In the genomic region with DNA sequence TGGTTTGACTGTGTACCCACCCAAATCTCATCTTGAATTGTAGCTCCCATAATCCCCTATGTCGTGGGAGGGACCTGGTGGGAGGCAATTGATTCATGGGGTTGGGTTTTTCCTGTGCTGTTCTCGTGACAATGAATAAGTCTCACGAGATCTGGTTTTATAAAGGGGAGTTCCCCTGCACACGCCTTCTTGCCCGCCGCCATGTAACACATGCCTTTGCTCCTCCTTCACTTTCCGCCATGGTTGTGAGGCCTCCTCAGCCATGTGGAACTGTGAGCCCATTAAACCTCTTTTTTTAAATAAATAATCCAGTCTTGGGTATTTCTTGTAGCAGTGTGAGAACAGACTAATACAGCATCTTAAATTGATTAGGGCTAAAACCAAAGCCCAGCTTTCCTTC, we compare ENCODE assay signal across 30 cellular contexts.
"Had no signal": no experiment of that assay in that cellular context is flagged by ENCODE, and none has a peak within 500 bp of the region (broad histone marks: within the 10 kb centered on the region; RNA-seq: fewer than 3 reads in every experiment).

No MANE protein-coding gene starts in this region.

- H3K27me3 ChIP-seq: neutrophil, ovary, right lobe of liver, sigmoid colon, spleen, stomach, thyroid gland, tibial nerve, upper lobe of left lung, vagina had no signal

- H3K79me2 ChIP-seq: parathyroid adenoma had no signal

- H3K36me3 Mint-ChIP-seq: naive thymus-derived CD4-positive, alpha-beta T cell; natural killer cell had no signal

- DNase-seq: naive thymus-derived CD4-positive, alpha-beta T cell; natural killer cell; nucleus accumbens; ovary; psoas muscle; right cardiac atrium; right lobe of liver; sigmoid colon; small intestine; spleen; stimulated activated CD4-positive, alpha-beta T cell treated with anti-CD3 and anti-CD28 coated beads, Interleukin-12 subunit alpha, Interleukin-12 subunit beta, amount 100 ng/mL, for 4 hours; stimulated activated CD4-positive, alpha-beta T cell treated with anti-CD3 and anti-CD28 coated beads, Interleukin-1b, Interleukin-23, amount 100 ng/mL, for 48 hours; stimulated activated CD4-positive, alpha-beta T cell treated with anti-CD3 and anti-CD28 coated beads, Interleukin-4, amount 100 ng/mL, for 1 hour; stimulated activated CD4-positive, alpha-beta T cell treated with anti-CD3 and anti-CD28 coated beads, Interleukin-4, amount 100 ng/mL, for 4 hours; stimulated activated CD8-positive, alpha-beta memory T cell treated with anti-CD3 and anti-CD28 coated beads, Interleukin-4, amount 100 ng/mL, for 48 hours; stimulated activated naive CD4-positive, alpha-beta T cell treated with Interleukin-2 at 50 U/mL for 16 hours; stomach; thyroid gland; trophoblast cell; upper lobe of left lung had no signal

- H3K36me3 ChIP-seq: neutrophil, ovary, right lobe of liver, sigmoid colon, spleen, stomach, thoracic aorta, thyroid gland, tibial nerve, upper lobe of left lung, vagina had no signal

- H3K27ac ChIP-seq: neutrophil, ovary, parathyroid adenoma, psoas muscle, right lobe of liver, sigmoid colon, spleen, stomach, thoracic aorta, thyroid gland, tibial nerve, upper lobe of left lung, vagina had no signal

- ATAC-seq: naive thymus-derived CD4-positive, alpha-beta T cell; natural killer cell; psoas muscle; right cardiac atrium; right lobe of liver; stimulated activated memory B cell treated with anti-CD40 and anti-IgM and Interleukin-4, amounts not matched to agents 10 μg/mL and 1 μg/mL and 100 μg/mL, for 72 hours had no signal

- H3K9me3 Mint-ChIP-seq: natural killer cell had no signal

- FAIRE-seq: small intestine, urothelium cell line had no signal

- H3K4me3 Mint-ChIP-seq: naive thymus-derived CD4-positive, alpha-beta T cell; natural killer cell; nephron; neural crest cell; stimulated activated memory B cell treated with anti-CD40 and anti-IgM and Interleukin-4, amounts not matched to agents 10 μg/mL and 1 μg/mL and 100 μg/mL, for 72 hours had no signal

- H3K4me3 ChIP-seq: ovary, psoas muscle, right lobe of liver, sigmoid colon, spleen, stomach, thoracic aorta, thyroid gland, tibial nerve, upper lobe of left lung, vagina had no signal

- H3K9me3 ChIP-seq: neutrophil, ovary, psoas muscle, right lobe of liver, sigmoid colon, spleen, stomach, thoracic aorta, thyroid gland, tibial nerve, upper lobe of left lung, vagina had no signal

- H3K27ac Mint-ChIP-seq: naive thymus-derived CD4-positive, alpha-beta T cell; natural killer cell; progenitor cell of endocrine pancreas; stimulated activated memory B cell treated with anti-CD40 and anti-IgM and Interleukin-4, amounts not matched to agents 10 μg/mL and 1 μg/mL and 100 μg/mL, for 72 hours had no signal

- H3K9ac ChIP-seq: parathyroid adenoma had no signal

- H2AFZ ChIP-seq: parathyroid adenoma had no signal

- H3K4me1 ChIP-seq: parathyroid adenoma, right lobe of liver, sigmoid colon, vagina had no signal

- H3K4me1 Mint-ChIP-seq: natural killer cell had no signal
